13 cellular contexts compared by ENCODE assay signal in the genomic region with DNA sequence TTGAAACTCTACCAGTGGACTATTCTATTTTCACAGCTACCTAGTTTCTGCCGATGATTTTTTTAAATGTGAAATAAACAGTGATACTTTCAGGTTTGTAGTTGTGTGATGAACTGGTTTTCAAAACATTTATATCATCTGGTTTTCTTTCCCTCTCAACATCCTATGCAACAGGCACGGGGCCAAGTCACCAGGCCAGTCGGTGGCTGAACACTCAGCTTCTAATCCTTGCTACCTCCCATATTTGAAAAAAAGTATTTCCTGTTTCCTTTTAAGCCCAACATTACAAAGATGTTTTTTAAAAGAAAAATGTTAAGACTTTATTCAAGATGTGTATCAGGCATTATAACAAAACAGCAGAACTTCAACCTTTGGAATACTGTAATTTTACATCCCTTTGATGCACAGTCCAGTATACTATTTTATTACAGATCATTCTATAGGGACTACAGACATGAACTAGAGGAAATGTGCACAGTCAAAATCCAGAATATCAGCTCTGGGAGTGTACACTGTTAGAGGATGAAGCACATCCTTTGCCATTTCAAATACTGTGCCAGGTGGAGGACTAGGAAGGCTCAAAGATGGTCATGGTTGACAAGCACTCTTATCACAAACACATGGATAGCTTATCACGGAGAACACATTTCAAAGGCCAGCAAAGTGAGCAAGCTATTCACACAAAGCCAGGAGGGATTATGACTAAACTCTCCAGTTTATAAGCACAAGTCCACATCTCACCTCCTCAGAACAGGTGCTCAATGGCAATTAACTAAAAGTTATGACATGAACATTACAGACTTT. TPM values are rescaled to one million over a fixed set of nuclear protein-coding genes. Genes with fewer than 3 reads are reported as not detected.
DNase-seq lines count a peak whose midpoint lies in the region; ATAC-seq and TF ChIP-seq lines count a peak whose summit lies in the region.
"Had no signal": no experiment of that assay in that cellular context is flagged by ENCODE, and none has a peak within 500 bp of the region (broad histone marks: within the 10 kb centered on the region; RNA-seq: fewer than 3 reads in every experiment).

No MANE protein-coding gene starts in this region.

- H3K27me3 Mint-ChIP-seq in activated T-cell treated with anti-CD3 and anti-CD28 coated beads, Interleukin-2, amount 50 U/mL, for 24 hours = no peaks in the 10 kb centered on the region
- no peaks in the 10 kb centered on the region for H3K27me3 Mint-ChIP-seq in activated T-cell treated with anti-CD3 and anti-CD28 coated beads, Interleukin-2, amount 50 U/mL, for 4 hours (ENCODE audit: low read depth)
- peaks cover 2% of the 10 kb centered on the region for H3K27me3 Mint-ChIP-seq in endothelial cell (ENCODE audit: unreplicated experiment)

- no peaks in the 10 kb centered on the region for H3K9me3 Mint-ChIP-seq in activated T-cell treated with anti-CD3 and anti-CD28 coated beads, Interleukin-2, amount 50 U/mL, for 24 hours
- no peaks in the 10 kb centered on the region for H3K9me3 Mint-ChIP-seq in activated T-cell treated with anti-CD3 and anti-CD28 coated beads, Interleukin-2, amount 50 U/mL, for 4 hours
- no peaks in the 10 kb centered on the region for H3K9me3 Mint-ChIP-seq in endothelial cell (ENCODE audit: unreplicated experiment)

- TF ChIP-seq CTCF in endothelial cell (IDR thresholded peaks at IDR 0.05; ENCODE audit: unreplicated experiment) (no peak), retinal pigment epithelial cell (conservative IDR thresholded peaks at IDR 0.05; ENCODE audit: low read depth, low read length) (no peak)

- no peak for DNase-seq in activated T-cell treated with anti-CD3 and anti-CD28 coated beads, Interleukin-2, amount 50 U/mL, for 24 hours
- DNase-seq in activated T-cell treated with anti-CD3 and anti-CD28 coated beads, Interleukin-2, amount 50 U/mL, for 4 hours = no peak
- DNase-seq in NCI-H82 (lab: John Stamatoyannopoulos, UW) (peak; percentile 63), endothelial cell (ENCODE audit: low spot score) (no peak), retinal pigment epithelial cell (ENCODE audit: low read depth) (peak; percentile 62), 8988T (no peak), NCI-H1105 (lab: John Stamatoyannopoulos, UW) (no peak)
- DNase-seq: activated CD4-positive, alpha-beta T cell treated with anti-CD3 and anti-CD28 coated beads for 4 hours; H7; NCI-H1048; stimulated activated CD4-positive, alpha-beta T cell treated with anti-CD3 and anti-CD28 coated beads, Interleukin-4, amount 100 ng/mL, for 24 hours; stimulated activated naive CD4-positive, alpha-beta T cell treated with Interleukin-2 at 50 U/mL for 16 hours had no signal

- peaks cover 56% of the 10 kb centered on the region for H3K36me3 Mint-ChIP-seq in activated T-cell treated with anti-CD3 and anti-CD28 coated beads, Interleukin-2, amount 50 U/mL, for 24 hours (ENCODE audit: low read depth)
- peaks cover 43% of the 10 kb centered on the region for H3K36me3 Mint-ChIP-seq in activated T-cell treated with anti-CD3 and anti-CD28 coated beads, Interleukin-2, amount 50 U/mL, for 4 hours (ENCODE audit: insufficient read depth)
- peaks cover 30% of the 10 kb centered on the region for H3K36me3 Mint-ChIP-seq in endothelial cell (ENCODE audit: low read depth, unreplicated experiment)

- H3K4me3 ChIP-seq in retinal pigment epithelial cell (ENCODE audit: low read length) = no peak overlapping the region

- peak overlapping the region; percentile 81 for H3K27ac Mint-ChIP-seq in activated T-cell treated with anti-CD3 and anti-CD28 coated beads, Interleukin-2, amount 50 U/mL, for 24 hours
- peak overlapping the region; percentile 74 for H3K27ac Mint-ChIP-seq in endothelial cell (ENCODE audit: unreplicated experiment)

- peaks cover 5% of the 10 kb centered on the region for H3K4me1 Mint-ChIP-seq in activated T-cell treated with anti-CD3 and anti-CD28 coated beads, Interleukin-2, amount 50 U/mL, for 24 hours (ENCODE audit: low read depth)
- H3K4me1 Mint-ChIP-seq in activated T-cell treated with anti-CD3 and anti-CD28 coated beads, Interleukin-2, amount 50 U/mL, for 4 hours (ENCODE audit: low read depth) = peaks cover 4% of the 10 kb centered on the region
- H3K4me1 Mint-ChIP-seq in endothelial cell (ENCODE audit: unreplicated experiment) = peaks cover 4% of the 10 kb centered on the region

- no peak overlapping the region for H3K4me3 Mint-ChIP-seq in activated T-cell treated with anti-CD3 and anti-CD28 coated beads, Interleukin-2, amount 50 U/mL, for 24 hours
- H3K4me3 Mint-ChIP-seq in activated T-cell treated with anti-CD3 and anti-CD28 coated beads, Interleukin-2, amount 50 U/mL, for 4 hours = no peak overlapping the region
- peak overlapping the region; percentile 31 for H3K4me3 Mint-ChIP-seq in endothelial cell (ENCODE audit: unreplicated experiment)

- no peak for ATAC-seq in activated T-cell treated with anti-CD3 and anti-CD28 coated beads, Interleukin-2, amount 50 U/mL, for 4 hours
- ATAC-seq in GM21737 (IDR thresholded peaks at IDR 0.05; ENCODE audit: unreplicated experiment) = no peak

RNA-seq across cellular contexts. Expression of a gene that starts 14.6 kb away (rescaled TPM):
- 10 to 100 TPM; 68.3 to 84.8 (median 71.1) TPM for total RNA-seq in activated T-cell treated with anti-CD3 and anti-CD28 coated beads, Interleukin-2, amount 50 U/mL, for 4 hours
- total RNA-seq in endothelial cell (ENCODE audit: unreplicated experiment) = 30.8 TPM

RNA-seq across cellular contexts. Expression of a gene that starts 18.6 kb away (rescaled TPM):
- 100 to 1,000 TPM; 135 to 166 (median 143) TPM for total RNA-seq in activated T-cell treated with anti-CD3 and anti-CD28 coated beads, Interleukin-2, amount 50 U/mL, for 4 hours
- total RNA-seq in endothelial cell (ENCODE audit: unreplicated experiment) = 107 TPM

Comparison
In these comparisons a context has a peak if more than half of its experiments do, and no peak if none do; other contexts are left out.
1. DNase-seq: peak in NCI-H82 (single experiment) and retinal pigment epithelial cell (single experiment); none in activated T-cell treated with anti-CD3 and anti-CD28 coated beads, Interleukin-2, amount 50 U/mL, for 24 hours (single experiment), activated T-cell treated with anti-CD3 and anti-CD28 coated beads, Interleukin-2, amount 50 U/mL, for 4 hours (single experiment), endothelial cell (single experiment), 8988T (single experiment) and NCI-H1105 (single experiment).